Comparison of ENCODE assay signal across 15 cellular contexts in genomic region chr3:85780806-85781205, GRCh38.
DNase-seq lines count a peak whose midpoint lies in the region; ATAC-seq lines count a peak whose summit lies in the region.
"Had no signal": no experiment of that assay in that cellular context is flagged by ENCODE, and none has a peak within 500 bp of the region (broad histone marks: within the 10 kb centered on the region; RNA-seq: fewer than 3 reads in every experiment).

No MANE protein-coding gene starts in this region.

- DNase-seq in NCI-H1092 treated with DMSO at 0.1 percent for 48 hours (lab: John Stamatoyannopoulos, UW) (peak; percentile 51), NCI-H1092 (lab: John Stamatoyannopoulos, UW) (no peak), G401 (ENCODE audit: low spot score) (peak; percentile 82), NCI-H524 treated with DMSO at 0.1 percent for 48 hours (lab: John Stamatoyannopoulos, UW) (peak; percentile 96), cerebellar cortex (ENCODE audit: low spot score) (peak; percentile 78), NCI-H748 treated with DMSO at 0.1 percent for 48 hours (lab: John Stamatoyannopoulos, UW) (no peak)
- DNase-seq: CD4-positive, alpha-beta memory T cell; DMS53; DND-41; EL; HCEC 1CT had no signal

- ATAC-seq in esophagus mucosa (no peak), GM21737 (IDR thresholded peaks at IDR 0.05; ENCODE audit: unreplicated experiment) (no peak)
- ATAC-seq: A549, GM23338 had no signal

- in situ Hi-C loops in G401 (cut with HindIII; ENCODE audit: low sequenced_read_pairs), result no loop called here

Comparison
In these comparisons a context has a peak if more than half of its experiments do, and no peak if none do; other contexts are left out.
1. DNase-seq: peak in NCI-H1092 treated with DMSO at 0.1 percent for 48 hours (single experiment), G401 (single experiment), NCI-H524 treated with DMSO at 0.1 percent for 48 hours (single experiment) and cerebellar cortex (single experiment); none in NCI-H1092 (single experiment) and NCI-H748 treated with DMSO at 0.1 percent for 48 hours (single experiment).